8 cellular contexts compared by ENCODE assay signal in the genomic region with DNA sequence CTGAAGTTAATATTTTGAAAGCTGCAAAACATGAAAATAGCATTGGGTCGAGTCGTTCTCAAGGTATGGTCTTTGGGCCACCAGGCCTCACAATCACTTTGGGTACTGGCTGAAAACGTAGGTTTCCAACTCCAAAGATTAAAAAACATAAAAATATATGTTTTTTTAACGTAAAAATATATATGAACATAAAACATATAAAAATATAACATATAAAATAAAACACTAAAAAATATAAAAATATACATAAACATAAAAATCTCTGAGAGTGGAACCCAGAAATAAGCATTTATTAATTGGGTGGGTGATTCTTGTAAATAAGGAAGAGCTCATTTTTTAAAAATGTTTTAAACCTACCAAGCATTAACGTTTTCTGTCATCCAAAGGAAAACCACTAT. TPM values are rescaled to one million over a fixed set of nuclear protein-coding genes. Genes with fewer than 3 reads are reported as not detected.
DNase-seq lines count a peak whose midpoint lies in the region; ATAC-seq and TF ChIP-seq lines count a peak whose summit lies in the region.

No MANE protein-coding gene starts in this region.

- dilution Hi-C loops in mammary epithelial cell (cut with HindIII; ENCODE audit: low sequenced_read_pairs), result no loop called here

- intact Hi-C loops in cardiac septum (cut with DNase I) (loop anchor here (2.0 to 5.0 kb wide), 2 partner anchors 56 to 452 kb away; partner anchors contain the start of gene UGDH), mammary epithelial cell (cut with micrococcal nuclease) (loop anchor here (5.0 to 10.0 kb wide), 2 partner anchors 124 to 339 kb away; no protein-coding TSS in a partner anchor)

- 11% methylated on average over 5 of the region's 5 CpGs for WGBS in mammary epithelial cell (ENCODE audit: low coverage, missing lambda C conversion rate)

- in situ Hi-C loops in mammary epithelial cell (cut with MboI; ENCODE audit: low sequenced_read_pairs in 2 of 2), result loop anchor here in 1 of 2 donors (10.0 kb wide), 1 partner anchor 514 kb away; no protein-coding TSS in a partner anchor

- BruUV-seq in mammary epithelial cell (replicated peaks; lab: Mats Ljungman, UMichigan), result no TSS peak

- peak overlapping the region; percentile 73 for H3K9ac ChIP-seq in mammary epithelial cell (ENCODE audit: insufficient read depth, low read length)

- H3K4me1 ChIP-seq in right atrium auricular region (peaks cover 0 to 21% of the 10 kb centered on the region in 2 donors), mammary epithelial cell (ENCODE audit: insufficient read depth, low read length) (peaks cover 10% of the 10 kb centered on the region), mononuclear cell (ENCODE audit: insufficient read depth, low read length) (peaks cover 27% of the 10 kb centered on the region)

- ATAC-seq in GM18870 (IDR thresholded peaks at IDR 0.05; ENCODE audit: unreplicated experiment), result no peak

- peaks cover 42% of the 10 kb centered on the region for H3K79me2 ChIP-seq in mammary epithelial cell (ENCODE audit: insufficient read depth, low read length)

- H3K4me3 ChIP-seq in right atrium auricular region (peak overlapping the region; percentile 75 to 91), mammary epithelial cell (replicated peaks in 1 of 3; ENCODE audit: insufficient read depth in 1 of 3, low read depth in 2 of 3, low read length in 3 of 3) (peak overlapping the region; percentile 36 to 85 (median 42)), mononuclear cell (ENCODE audit: low read length) (peak overlapping the region; percentile 82)

- H3K27me3 ChIP-seq in right atrium auricular region, result no peaks in the 10 kb centered on the region
- no peaks in the 10 kb centered on the region for H3K27me3 ChIP-seq in mammary epithelial cell (ENCODE audit: insufficient read depth, low read length)
- no peaks in the 10 kb centered on the region for H3K27me3 ChIP-seq in mononuclear cell (ENCODE audit: insufficient read depth, low read length)

- H3K27ac ChIP-seq in right atrium auricular region, result peak overlapping the region; percentile 93 to 94
- peak overlapping the region; percentile 46 for H3K27ac ChIP-seq in mammary epithelial cell (ENCODE audit: insufficient read depth, low read depth, low read length)

- H3K9me3 ChIP-seq in right atrium auricular region (no peaks in the 10 kb centered on the region), mammary epithelial cell (replicated peaks; ENCODE audit: insufficient read depth, low read length) (no peaks in the 10 kb centered on the region), mononuclear cell (ENCODE audit: low read depth, low read length) (no peaks in the 10 kb centered on the region)

- peak overlapping the region; percentile 91 for H3K4me2 ChIP-seq in mammary epithelial cell (ENCODE audit: insufficient read depth, low read depth, low read length)

- H4K20me1 ChIP-seq in mammary epithelial cell (ENCODE audit: insufficient read depth, low read length), result no peaks in the 10 kb centered on the region

- CTCF ChIA-PET in mammary epithelial cell (lab: Charles Lee; ENCODE audit: low non-redundant PET), result interaction anchor here (0.6 to 0.7 kb wide), 2 partner anchors 11 to 16 kb away, joined by 3 read pairs; no protein-coding TSS in a partner anchor

- TF ChIP-seq CTCF in right atrium auricular region (IDR thresholded peaks at IDR 0.05) (no peak), mammary epithelial cell (conservative IDR thresholded peaks at IDR 0.05 in 1 of 2, IDR thresholded peaks at IDR 0.05 in 1 of 2; ENCODE audit: extremely low read depth in 1 of 2, insufficient read depth in 1 of 2, low read depth in 1 of 2, low read length in 2 of 2) (no peak)

- no peak for DNase-seq in right atrium auricular region (ENCODE audit: low spot score)
- no peak for DNase-seq in cardiac septum (ENCODE audit: low spot score)
- DNase-seq in mammary epithelial cell, result no peak
- no peak for DNase-seq in T-helper 9 cell
- DNase-seq in NAMALWA (ENCODE audit: low spot score), result no peak
- no peak for DNase-seq in medulla oblongata (ENCODE audit: extremely low spot score)

- H3K36me3 ChIP-seq in right atrium auricular region (peaks cover 12% of the 10 kb centered on the region), mammary epithelial cell (ENCODE audit: insufficient read depth, low read length) (peaks cover 10% of the 10 kb centered on the region)

- H2AFZ ChIP-seq in mammary epithelial cell (ENCODE audit: low read depth, low read length), result peak overlapping the region; percentile 93

RNA-seq across cellular contexts. Expression of gene PDS5A, which starts 0.7 kb away (rescaled TPM):
- total RNA-seq in right atrium auricular region, result 10 to 100 TPM; 29.5 to 30.3 TPM
- 33.1 TPM for total RNA-seq in cardiac septum
- 10 to 100 TPM; 72.2 to 78.5 TPM for total RNA-seq in mammary epithelial cell
- 31.8 TPM for polyA plus RNA-seq in mammary epithelial cell
- 170 TPM for polyA minus RNA-seq in mammary epithelial cell
- total RNA-seq in mononuclear cell, result 120 TPM
